In genomic region chr15:96255599-96255998, GRCh38 we compare ENCODE assay signal across 25 cellular contexts.
"Had no signal": no experiment of that assay in that cellular context is flagged by ENCODE, and none has a peak within 500 bp of the region (broad histone marks: within the 10 kb centered on the region; RNA-seq: fewer than 3 reads in every experiment).

No MANE protein-coding gene starts in this region.

- H3K4me3 ChIP-seq: esophagus squamous epithelium, gastrocnemius medialis, heart right ventricle, left lung, lower lobe of right lung, mucosa of descending colon had no signal

- ATAC-seq: effector memory CD8-positive, alpha-beta T cell; esophagus mucosa; gastrocnemius medialis; heart right ventricle; left cardiac atrium; left lung; left ventricle myocardium superior; lower lobe of right lung; mucosa of descending colon; naive thymus-derived CD8-positive, alpha-beta T cell had no signal

- H3K9me3 Mint-ChIP-seq: endodermal cell, mesothelial cell of epicardium had no signal

- H3K27ac Mint-ChIP-seq: dendritic cell treated with granulocyte-macrophage colony-stimulating factor and Interleukin-4, amounts not matched to agents 40 ng/mL and 50 ng/mL, for 4 days; effector memory CD8-positive, alpha-beta T cell; endodermal cell; mesothelial cell of epicardium; naive B cell; naive thymus-derived CD8-positive, alpha-beta T cell had no signal

- H3K4me1 Mint-ChIP-seq: naive B cell; naive thymus-derived CD8-positive, alpha-beta T cell had no signal

- H3K36me3 ChIP-seq: esophagus squamous epithelium, gastrocnemius medialis, left lung, lower lobe of right lung had no signal

- H3K4me3 Mint-ChIP-seq: dendritic cell treated with granulocyte-macrophage colony-stimulating factor and Interleukin-4, amounts not matched to agents 40 ng/mL and 50 ng/mL, for 4 days; effector memory CD8-positive, alpha-beta T cell; endodermal cell; mesothelial cell of epicardium; naive B cell; naive thymus-derived CD8-positive, alpha-beta T cell had no signal

- H3K4me1 ChIP-seq: esophagus squamous epithelium, gastrocnemius medialis, heart right ventricle, left lung, lower lobe of right lung had no signal

- H3K27me3 ChIP-seq: esophagus squamous epithelium, gastrocnemius medialis, heart right ventricle, left lung had no signal

- H3K9me3 ChIP-seq: esophagus squamous epithelium, gastrocnemius medialis, heart right ventricle, left lung, lower lobe of right lung, mucosa of descending colon had no signal

- H3K27me3 Mint-ChIP-seq: dendritic cell treated with granulocyte-macrophage colony-stimulating factor and Interleukin-4, amounts not matched to agents 40 ng/mL and 50 ng/mL, for 4 days; naive B cell had no signal

- H3K27ac ChIP-seq: epithelial cell of prostate, esophagus squamous epithelium, gastrocnemius medialis, heart right ventricle, left lung, lower lobe of right lung had no signal

- H3K36me3 Mint-ChIP-seq: naive B cell; naive thymus-derived CD8-positive, alpha-beta T cell had no signal

- DNase-seq: cortex of kidney; effector CD8-positive, alpha-beta T cell; effector memory CD8-positive, alpha-beta T cell; endodermal cell; erythroblast; esophagus squamous epithelium; foreskin fibroblast; foreskin melanocyte; gastrocnemius medialis; glutamatergic neuron; head of caudate nucleus; heart right ventricle; hippocampal formation; left cardiac atrium; left lung; left ventricle myocardium superior; lower lobe of right lung; mesenchymal stem cell; mucosa of descending colon; naive B cell; naive thymus-derived CD8-positive, alpha-beta T cell had no signal
